ENCODE assay signal across 13 cellular contexts in the genomic region with DNA sequence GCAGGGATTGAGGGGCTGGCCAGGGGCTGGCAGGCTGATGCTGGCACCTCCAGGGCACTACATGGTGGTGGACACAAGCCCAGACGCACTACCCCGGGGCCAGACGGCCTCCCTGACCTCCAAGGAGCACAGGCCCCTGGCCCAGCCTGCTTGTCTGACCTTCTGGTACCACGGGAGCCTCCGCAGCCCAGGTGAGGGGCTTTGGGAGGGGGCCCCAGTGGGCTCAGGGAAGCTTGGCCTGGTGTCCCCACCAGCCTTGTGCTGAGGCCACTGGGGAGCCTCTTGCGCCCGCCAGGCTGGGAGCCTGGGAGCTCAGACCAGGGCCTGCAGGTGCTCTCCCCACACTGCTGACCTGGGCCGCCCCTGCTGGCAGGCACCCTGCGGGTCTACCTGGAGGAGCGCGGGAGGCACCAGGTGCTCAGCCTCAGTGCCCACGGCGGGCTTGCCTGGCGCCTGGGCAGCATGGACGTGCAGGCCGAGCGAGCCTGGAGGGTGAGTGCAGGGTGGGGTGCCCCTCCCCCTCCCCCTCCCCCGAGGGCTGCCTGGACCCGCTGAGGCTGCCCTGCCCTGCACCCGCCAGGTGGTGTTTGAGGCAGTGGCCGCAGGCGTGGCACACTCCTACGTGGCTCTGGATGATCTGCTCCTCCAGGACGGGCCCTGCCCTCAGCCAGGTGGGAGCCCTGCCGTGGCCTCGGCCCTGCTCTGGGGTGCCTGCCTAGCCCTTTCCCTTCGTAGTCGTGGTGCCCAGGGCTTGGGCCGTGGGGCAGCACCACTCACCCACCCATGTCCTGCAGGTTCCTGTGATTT. TPM values are rescaled to one million over a fixed set of nuclear protein-coding genes. Genes with fewer than 3 reads are reported as not detected.
A peak's percentile ranks its signal among the peaks of the same experiment; 100 is the strongest.
DNase-seq lines count a peak whose midpoint lies in the region; ATAC-seq and TF ChIP-seq lines count a peak whose summit lies in the region.
"Had no signal": no experiment of that assay in that cellular context is flagged by ENCODE, and none has a peak within 500 bp of the region (broad histone marks: within the 10 kb centered on the region; RNA-seq: fewer than 3 reads in every experiment).

No MANE protein-coding gene starts in this region.

- POLR2A ChIA-PET in RWPE1 (lab: Yijun Ruan, JAX; ENCODE audit: low non-redundant PET) = no interaction called here

- TF ChIP-seq POLR2A in stomach (IDR thresholded peaks at IDR 0.05) = no peak

- WGBS in stomach, 5 donors = 39 to 62% (median 54%) methylated on average over 10 to 29 of the region's 29 CpGs; no CpG with 5 or more reads in 1 of the 5 donors

- peaks cover 22 to 30% (median 25%) of the 10 kb centered on the region in 4 donors for H3K36me3 ChIP-seq in stomach

- CTCF ChIA-PET in RWPE1 (lab: Yijun Ruan, JAX) = interaction anchor here (0.5 to 0.6 kb wide), 2 partner anchors 57 to 60 kb away, joined by 3 read pairs; no protein-coding TSS in a partner anchor

- no peaks in the 10 kb centered on the region for H3K27me3 ChIP-seq in stomach

- in situ Hi-C loops in G401 (cut with HindIII; ENCODE audit: low sequenced_read_pairs) = no loop called here

- no peak overlapping the region for H3K4me3 ChIP-seq in stomach

- DNase-seq in left cardiac atrium (peak; percentile 21), cardiac septum (ENCODE audit: low spot score) (no peak), RWPE1 (ENCODE audit: low spot score) (no peak), islet precursor cell (peak; percentile 53), stomach (peak; percentile 69), NCI-H345 (lab: John Stamatoyannopoulos, UW) (no peak), DMS153 (lab: John Stamatoyannopoulos, UW) (no peak), G401 (ENCODE audit: low spot score) (no peak)
- DNase-seq: GDM1, KBM-7, NCI-H187 treated with DMSO at 0.1 percent for 48 hours, SW 1271 had no signal

- peaks cover 42 to 83% (median 66%) of the 10 kb centered on the region in 4 donors for H3K4me1 ChIP-seq in stomach

- H3K27ac ChIP-seq in RWPE1 = peak overlapping the region; percentile 98
- H3K27ac ChIP-seq in stomach = peak overlapping the region; percentile 76 to 90 (median 81)
- H3K27ac ChIP-seq: epithelial cell of prostate had no signal

- no peak for TF ChIP-seq CTCF in RWPE1 (conservative IDR thresholded peaks at IDR 0.05; ENCODE audit: low read depth)
- no peak for TF ChIP-seq CTCF in stomach (IDR thresholded peaks at IDR 0.05)

- no peaks in the 10 kb centered on the region for H3K9me3 ChIP-seq in stomach

- intact Hi-C loops in left cardiac atrium (cut with DNase I) = no loop called here
- intact Hi-C loops in cardiac septum (cut with DNase I) = no loop called here
- intact Hi-C loops in stomach (cut with DNase I; ENCODE audit: low total_unique reads) = loop anchor here (10.0 kb wide), 1 partner anchor 87 kb away; the partner anchor contains the start of genes C8G and FBXW5

- ATAC-seq in left cardiac atrium = no peak

- TF ChIP-seq EP300 in stomach (IDR thresholded peaks at IDR 0.05) = no peak

RNA-seq across cellular contexts. Expression of gene MAMDC4, which starts 5.7 kb away (rescaled TPM):
- total RNA-seq in left cardiac atrium (1 to 10 TPM; 3.7 to 8.4 TPM), cardiac septum (11.0 TPM), stomach (100 to 1,000 TPM in 1 of 5 donors, 1 to 10 TPM in 4; 1.8 to 317 (median 5.8) TPM)
- 10 to 100 TPM in 1 of 3 donors, 1 to 10 TPM in 2; 1.1 to 11.2 (median 3.1) TPM for polyA plus RNA-seq in stomach
- total RNA-seq in G401 (2014; rRNA removed; shearing (Covaris generic)) = 1.9 TPM in 2 replicates

RNA-seq across cellular contexts. Expression of gene EDF1, which starts 8.3 kb away (rescaled TPM):
- 100 to 1,000 TPM; 296 to 304 TPM for total RNA-seq in left cardiac atrium
- total RNA-seq in cardiac septum = 293 TPM
- total RNA-seq in stomach = 100 to 1,000 TPM; 132 to 229 (median 208) TPM
- 100 to 1,000 TPM; 572 to 798 (median 789) TPM for polyA plus RNA-seq in stomach
- total RNA-seq in G401 (2014; rRNA removed; shearing (Covaris generic)) = 308 and 348 TPM in 2 replicates

RNA-seq across cellular contexts. Expression of gene PHPT1, which starts 8.6 kb away (rescaled TPM):
- 100 to 1,000 TPM; 184 to 189 TPM for total RNA-seq in left cardiac atrium
- 296 TPM for total RNA-seq in cardiac septum
- total RNA-seq in stomach = 10 to 100 TPM; 31.5 to 45.5 (median 38.8) TPM
- 100 to 1,000 TPM; 151 to 168 (median 156) TPM for polyA plus RNA-seq in stomach
- total RNA-seq in G401 (2014; rRNA removed; shearing (Covaris generic)) = 139 and 226 TPM in 2 replicates

RNA-seq across cellular contexts. Expression of gene AJM1, which starts 15.5 kb away (rescaled TPM):
- total RNA-seq in left cardiac atrium = 1 to 10 TPM; 5.0 to 9.6 TPM
- total RNA-seq in cardiac septum = 8.6 TPM
- total RNA-seq in stomach = 10 to 100 TPM in 2 of 5 donors, 1 to 10 TPM in 3; 1.4 to 37.4 (median 9.3) TPM
- 1 to 10 TPM in 2 of 3 donors, under 1 TPM in 1; 0.46 to 3.3 (median 1.5) TPM for polyA plus RNA-seq in stomach
- 0.49 and 1.1 TPM in 2 replicates for total RNA-seq in G401 (2014; rRNA removed; shearing (Covaris generic))

RNA-seq across cellular contexts. Expression of gene TRAF2, which starts 28.5 kb away (rescaled TPM):
- 10 to 100 TPM in 1 of 2 donors, 1 to 10 TPM in 1; 8.8 to 11.8 TPM for total RNA-seq in left cardiac atrium
- 10.2 TPM for total RNA-seq in cardiac septum
- 100 to 1,000 TPM in 1 of 5 donors, 10 to 100 TPM in 2, 1 to 10 TPM in 2; 5.5 to 248 (median 12.8) TPM for total RNA-seq in stomach
- polyA plus RNA-seq in stomach = 10 to 100 TPM; 10.0 to 12.1 (median 11.3) TPM
- total RNA-seq in G401 (2014; rRNA removed; shearing (Covaris generic)) = 22.6 and 36.3 TPM in 2 replicates

Comparison
In these comparisons a context has a peak if more than half of its experiments do, and no peak if none do; other contexts are left out.
1. DNase-seq: peak in left cardiac atrium (single experiment), islet precursor cell (single experiment) and stomach (single experiment); none in cardiac septum (single experiment), RWPE1 (single experiment), NCI-H345 (single experiment), DMS153 (single experiment) and G401 (single experiment).